In genomic region chr17:28846231-28846630, GRCh38 we compare ENCODE assay signal across 18 cellular contexts.
"Had no signal": no experiment of that assay in that cellular context is flagged by ENCODE, and none has a peak within 500 bp of the region (broad histone marks: within the 10 kb centered on the region; RNA-seq: fewer than 3 reads in every experiment).

No MANE protein-coding gene starts in this region.

- H3K9me3 ChIP-seq: esophagus muscularis mucosa, left lung, right atrium auricular region, SJCRH30, tibial nerve, vagina had no signal

- H3K4me3 ChIP-seq: coronary artery, esophagus muscularis mucosa, left lung, right atrium auricular region, SJCRH30, tibial nerve, vagina had no signal

- H3K27me3 ChIP-seq: esophagus muscularis mucosa, left lung, right atrium auricular region, SJCRH30, tibial nerve, vagina had no signal

- DNase-seq: activated CD8-positive, alpha-beta memory T cell treated with anti-CD3 and anti-CD28 coated beads, Interleukin-2, amount 50 U/mL, for 48 hours; amniotic stem cell; central memory CD4-positive, alpha-beta T cell; hippocampal formation; left lung; mesenchymal stem cell; naive thymus-derived CD8-positive, alpha-beta T cell; SJCRH30; stimulated activated naive B cell treated with anti-CD40 and anti-IgM and Interleukin-4, amounts not matched to agents 10 μg/mL and 1 μg/mL and 100 μg/mL, for 72 hours; substantia nigra; T-helper 2 cell had no signal

- H3K36me3 ChIP-seq: esophagus muscularis mucosa, left lung, right atrium auricular region, SJCRH30, tibial nerve, vagina had no signal

- H3K4me1 ChIP-seq: SJCRH30 had no signal

- ATAC-seq: activated T-helper 17 cell treated with anti-CD3 and anti-CD28 coated beads, Interleukin-2, amount 50 U/mL, for 72 hours; left lung; naive thymus-derived CD8-positive, alpha-beta T cell; stimulated activated naive B cell treated with anti-CD40 and anti-IgM and Interleukin-4, amounts not matched to agents 10 μg/mL and 1 μg/mL and 100 μg/mL, for 72 hours; WTC11 had no signal

- H3K27ac ChIP-seq: coronary artery, esophagus muscularis mucosa, left lung, right atrium auricular region, SJCRH30, tibial nerve, vagina had no signal
